In the genomic region with DNA sequence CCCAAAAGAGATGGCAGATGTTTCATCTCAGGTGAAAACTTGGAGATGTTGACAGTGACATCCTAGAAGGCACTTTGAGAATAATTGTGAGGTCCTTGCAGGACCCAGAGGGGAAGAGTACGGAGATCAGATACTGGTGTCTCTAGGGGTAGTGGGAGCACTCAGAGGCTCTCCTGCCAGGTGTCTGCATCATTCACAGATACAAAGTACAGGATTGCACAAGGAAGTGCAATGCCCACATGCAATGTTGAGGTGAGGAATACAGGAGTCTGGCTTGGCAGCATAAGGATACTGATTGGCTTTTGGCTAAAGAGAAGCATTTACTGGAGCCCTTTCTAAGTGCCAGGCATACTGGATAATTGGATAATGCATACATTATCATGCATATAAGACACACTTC, we compare ENCODE assay signal across 18 cellular contexts.
"Had no signal": no experiment of that assay in that cellular context is flagged by ENCODE, and none has a peak within 500 bp of the region (broad histone marks: within the 10 kb centered on the region; RNA-seq: fewer than 3 reads in every experiment).

No MANE protein-coding gene starts in this region.

- H3K9me3 ChIP-seq: colonic mucosa, esophagus squamous epithelium, gastrocnemius medialis, lower lobe of right lung, mucosa of descending colon, prostate gland, tibial artery had no signal

- H3K36me3 Mint-ChIP-seq: activated naive CD4-positive, alpha-beta T cell treated with anti-CD3 and anti-CD28 coated beads, Interleukin-2, amount 50 U/mL, for 24 hours; WTC11 had no signal

- H3K36me3 ChIP-seq: brain microvascular endothelial cell, colonic mucosa, esophagus squamous epithelium, gastrocnemius medialis, lower lobe of right lung, prostate gland, tibial artery had no signal

- H3K4me3 ChIP-seq: colonic mucosa, esophagus squamous epithelium, gastrocnemius medialis, lower lobe of right lung, mucosa of descending colon, prostate gland, tibial artery had no signal

- H3K4me3 Mint-ChIP-seq: activated naive CD4-positive, alpha-beta T cell treated with anti-CD3 and anti-CD28 coated beads, Interleukin-2, amount 50 U/mL, for 24 hours; central memory CD8-positive, alpha-beta T cell; WTC11 had no signal

- H3K27me3 Mint-ChIP-seq: central memory CD8-positive, alpha-beta T cell had no signal

- H3K4me1 ChIP-seq: colonic mucosa, prostate gland had no signal

- H3K27me3 ChIP-seq: brain microvascular endothelial cell, colonic mucosa, esophagus squamous epithelium, gastrocnemius medialis, tibial artery had no signal

- H3K4me1 Mint-ChIP-seq: activated naive CD4-positive, alpha-beta T cell treated with anti-CD3 and anti-CD28 coated beads, Interleukin-2, amount 50 U/mL, for 24 hours; central memory CD8-positive, alpha-beta T cell had no signal

- ATAC-seq: gastrocnemius medialis; lower lobe of right lung; mucosa of descending colon; stimulated activated naive CD8-positive, alpha-beta T cell treated with anti-CD3 and anti-CD28 coated beads, Interleukin-15, Interleukin-2, amounts not matched to agents 100 U/mL and 50 U/mL, for 24 hours had no signal

- H3K9me3 Mint-ChIP-seq: activated naive CD4-positive, alpha-beta T cell treated with anti-CD3 and anti-CD28 coated beads, Interleukin-2, amount 50 U/mL, for 24 hours; WTC11 had no signal

- DNase-seq: activated gamma-delta T cell treated with Interleukin-2 at 50 U/mL for 16 hours; activated T-cell treated with anti-CD3 and anti-CD28 coated beads, Interleukin-2, amount 50 U/mL, for 1 hour; brain microvascular endothelial cell; colonic mucosa; esophagus squamous epithelium; gastrocnemius medialis; lower lobe of right lung; mesendoderm; mucosa of descending colon; stimulated activated CD4-positive, alpha-beta T cell treated with anti-CD3 and anti-CD28 coated beads, Interleukin-12 subunit alpha, Interleukin-12 subunit beta, amount 100 ng/mL, for 4 hours; stimulated activated CD4-positive, alpha-beta T cell treated with anti-CD3 and anti-CD28 coated beads, Interleukin-4, amount 100 ng/mL, for 4 hours; stimulated activated naive CD8-positive, alpha-beta T cell treated with anti-CD3 and anti-CD28 coated beads, Interleukin-15, Interleukin-2, amounts not matched to agents 100 U/mL and 50 U/mL, for 24 hours; T-helper 1 cell; tibial artery had no signal

- H3K27ac ChIP-seq: brain microvascular endothelial cell, colonic mucosa, esophagus squamous epithelium, gastrocnemius medialis, lower lobe of right lung, prostate gland, tibial artery had no signal

- H3K27ac Mint-ChIP-seq: activated naive CD4-positive, alpha-beta T cell treated with anti-CD3 and anti-CD28 coated beads, Interleukin-2, amount 50 U/mL, for 24 hours; WTC11 had no signal
